In the genomic region with DNA sequence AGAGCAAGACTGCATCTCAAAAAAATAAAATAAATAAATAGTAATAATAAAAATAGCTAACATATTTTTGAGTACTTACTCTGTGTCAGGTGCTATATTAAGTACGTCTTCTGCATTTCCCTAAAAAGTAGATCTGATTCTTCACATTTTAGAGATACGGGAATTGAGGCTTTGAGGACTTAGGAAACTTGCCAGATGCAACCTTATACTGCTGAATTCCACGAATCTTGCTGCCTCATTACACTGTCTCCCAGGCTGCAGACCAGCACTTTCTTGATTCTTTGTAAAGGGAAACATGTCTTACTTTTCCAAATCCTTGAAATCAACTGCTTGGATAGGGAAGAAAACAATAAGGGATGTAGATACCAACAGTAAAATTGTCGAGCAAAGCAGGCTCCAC, we compare ENCODE assay signal across 23 cellular contexts.
DNase-seq lines count a peak whose midpoint lies in the region; ATAC-seq and TF ChIP-seq lines count a peak whose summit lies in the region.
"Had no signal": no experiment of that assay in that cellular context is flagged by ENCODE, and none has a peak within 500 bp of the region (broad histone marks: within the 10 kb centered on the region; RNA-seq: fewer than 3 reads in every experiment).

No MANE protein-coding gene starts in this region.

- TF ChIP-seq CTCF in brain microvascular endothelial cell (IDR thresholded peaks at IDR 0.05; ENCODE audit: low read depth, low read length, missing control alignments) (no peak), tibial artery (IDR thresholded peaks at IDR 0.05) (no peak), vagina (IDR thresholded peaks at IDR 0.05) (no peak)

- H3K27ac ChIP-seq in brain microvascular endothelial cell (peak overlapping the region; percentile 53), mesenchymal stem cell (ENCODE audit: low read length, poor library complexity, severe bottlenecking) (no peak overlapping the region), tibial artery (peak overlapping the region; percentile 42 to 67), vagina (no peak overlapping the region)
- H3K27ac ChIP-seq: BLaER1 treated with 17β-estradiol and CSF1 and Interleukin-3, amounts not matched to agents 10 nM and 100 nM; SK-N-MC had no signal

- intact Hi-C loops in tibial artery (cut with DNase I; ENCODE audit: low total_unique reads): no loop called here
- intact Hi-C loops in vagina (cut with DNase I): loop anchor here (10.0 kb wide), 1 partner anchor 47 kb away; no protein-coding TSS in a partner anchor

- H3K4me2 ChIP-seq in mesenchymal stem cell (ENCODE audit: low read length, poor library complexity, severe bottlenecking): no peak overlapping the region
- H3K4me2 ChIP-seq: BLaER1 treated with 17β-estradiol and CSF1 and Interleukin-3, amounts not matched to agents 10 nM and 100 nM had no signal

- H3K4me1 ChIP-seq in mesenchymal stem cell (ENCODE audit: control insufficient read depth, insufficient read depth, low read depth, low read length): peaks cover 10% of the 10 kb centered on the region
- peaks cover 4 to 78% (median 38%) of the 10 kb centered on the region in 4 donors for H3K4me1 ChIP-seq in tibial artery
- H3K4me1 ChIP-seq in vagina: peaks cover 7% of the 10 kb centered on the region

- H2AFZ ChIP-seq in mesenchymal stem cell (ENCODE audit: low read depth, low read length): no peak overlapping the region

- H2BK15ac ChIP-seq in mesenchymal stem cell (ENCODE audit: low read depth, poor library complexity, severe bottlenecking): no peak overlapping the region

- no peak overlapping the region for H4K8ac ChIP-seq in mesenchymal stem cell (ENCODE audit: low read length)

- H3K14ac ChIP-seq in mesenchymal stem cell (ENCODE audit: low read length in 2 of 2): no peak overlapping the region

- TF ChIP-seq POLR2A in vagina (IDR thresholded peaks at IDR 0.05): no peak

- H4K91ac ChIP-seq in mesenchymal stem cell (ENCODE audit: low read length): no peak overlapping the region

- H3K9me3 ChIP-seq in mesenchymal stem cell (ENCODE audit: control insufficient read depth, low read length) (no peaks in the 10 kb centered on the region), tibial artery (no peaks in the 10 kb centered on the region), vagina (no peaks in the 10 kb centered on the region)
- H3K9me3 ChIP-seq: BLaER1 treated with 17β-estradiol and CSF1 and Interleukin-3, amounts not matched to agents 10 nM and 100 nM; sigmoid colon; upper lobe of left lung had no signal

- no peak overlapping the region for H2BK120ac ChIP-seq in mesenchymal stem cell (ENCODE audit: low read depth, low read length)

- no peak for ATAC-seq in GM19328 (IDR thresholded peaks at IDR 0.05; ENCODE audit: unreplicated experiment)
- ATAC-seq: left ventricle myocardium superior had no signal

- H2BK12ac ChIP-seq in mesenchymal stem cell (ENCODE audit: low read length in 2 of 2): no peak overlapping the region

- no peak overlapping the region for H3K18ac ChIP-seq in mesenchymal stem cell (ENCODE audit: low read depth in 1 of 2, low read length in 2 of 2)

- no peak overlapping the region for H3K4ac ChIP-seq in mesenchymal stem cell (ENCODE audit: low read depth in 1 of 2, low read length in 2 of 2)

- peak; percentile 31 for DNase-seq in NCI-H226
- peak; percentile 70 for DNase-seq in brain microvascular endothelial cell
- DNase-seq in mesenchymal stem cell: no peak
- no peak for DNase-seq in tibial artery
- no peak for DNase-seq in vagina (ENCODE audit: extremely low spot score in 2 of 2)
- no peak for DNase-seq in NCI-H1694 (lab: John Stamatoyannopoulos, UW)
- DNase-seq: activated CD4-positive, alpha-beta T cell treated with anti-CD3 and anti-CD28 coated beads for 48 hours; activated naive CD4-positive, alpha-beta T cell treated with anti-CD3 and anti-CD28 coated beads for 36 hours; activated T-cell treated with anti-CD3 and anti-CD28 coated beads, Interleukin-2, amount 50 U/mL, for 48 hours; aorta; cerebellar nuclear complex; foreskin melanocyte; H7; left ventricle myocardium superior; midbrain; NCI-H187; NCI-H526; nephron progenitor cell; sigmoid colon; upper lobe of left lung had no signal

- H3K27me3 ChIP-seq in brain microvascular endothelial cell (replicated peaks) (no peaks in the 10 kb centered on the region), mesenchymal stem cell (ENCODE audit: control insufficient read depth in 1 of 2, insufficient read depth in 1 of 2, low read length in 2 of 2) (no peaks in the 10 kb centered on the region), tibial artery (no peaks in the 10 kb centered on the region), vagina (no peaks in the 10 kb centered on the region)
- H3K27me3 ChIP-seq: BLaER1 treated with 17β-estradiol and CSF1 and Interleukin-3, amounts not matched to agents 10 nM and 100 nM; sigmoid colon; upper lobe of left lung had no signal

- no peak overlapping the region for H3K9ac ChIP-seq in mesenchymal stem cell (ENCODE audit: low read length)
- H3K9ac ChIP-seq: BLaER1 treated with 17β-estradiol and CSF1 and Interleukin-3, amounts not matched to agents 10 nM and 100 nM had no signal

- H3K4me3 ChIP-seq in brain microvascular endothelial cell (ENCODE audit: low read depth, low read length): no peak overlapping the region
- H3K4me3 ChIP-seq in mesenchymal stem cell (ENCODE audit: insufficient read depth in 1 of 2, low read depth in 1 of 2, low read length in 2 of 2): no peak overlapping the region
- no peak overlapping the region for H3K4me3 ChIP-seq in tibial artery
- no peak overlapping the region for H3K4me3 ChIP-seq in vagina
- H3K4me3 ChIP-seq: BLaER1 treated with 17β-estradiol and CSF1 and Interleukin-3, amounts not matched to agents 10 nM and 100 nM; sigmoid colon; SK-N-MC; upper lobe of left lung had no signal

- in situ Hi-C loops in brain microvascular endothelial cell (cut with HindIII; ENCODE audit: low pct_ligation_motif_present, low sequenced_read_pairs): no loop called here

- no peak overlapping the region for H3K23ac ChIP-seq in mesenchymal stem cell (ENCODE audit: low read length in 2 of 2)

- H3K79me1 ChIP-seq in mesenchymal stem cell (replicated peaks; ENCODE audit: low read length, poor library complexity, severe bottlenecking): no peaks in the 10 kb centered on the region

- peak overlapping the region; percentile 69 for H2AK5ac ChIP-seq in mesenchymal stem cell (ENCODE audit: low read length, severe bottlenecking)

- WGBS in mesenchymal stem cell: 98% methylated on average over 1 of the region's 4 CpGs

- H3K36me3 ChIP-seq in brain microvascular endothelial cell (replicated peaks): no peaks in the 10 kb centered on the region
- no peaks in the 10 kb centered on the region for H3K36me3 ChIP-seq in mesenchymal stem cell (ENCODE audit: control insufficient read depth in 1 of 2, insufficient read depth in 2 of 2, low read depth in 1 of 2, low read length in 2 of 2)
- no peaks in the 10 kb centered on the region for H3K36me3 ChIP-seq in tibial artery
- no peaks in the 10 kb centered on the region for H3K36me3 ChIP-seq in vagina
- H3K36me3 ChIP-seq: BLaER1 treated with 17β-estradiol and CSF1 and Interleukin-3, amounts not matched to agents 10 nM and 100 nM; sigmoid colon; upper lobe of left lung had no signal

- no peak overlapping the region for H2BK5ac ChIP-seq in mesenchymal stem cell (ENCODE audit: low read depth, low read length, poor library complexity, severe bottlenecking)

Comparison
In these comparisons a context has a peak if more than half of its experiments do, and no peak if none do; other contexts are left out.
1. DNase-seq: peak in NCI-H226 (single experiment) and brain microvascular endothelial cell (single experiment); none in mesenchymal stem cell (single experiment), tibial artery (0 of 2), vagina (0 of 2) and NCI-H1694 (single experiment).
2. H3K27ac ChIP-seq: peak in brain microvascular endothelial cell (single experiment) and tibial artery (2 of 2); none in mesenchymal stem cell (single experiment) and vagina (single experiment).